Comparison of ENCODE assay signal across 25 cellular contexts in the genomic region with DNA sequence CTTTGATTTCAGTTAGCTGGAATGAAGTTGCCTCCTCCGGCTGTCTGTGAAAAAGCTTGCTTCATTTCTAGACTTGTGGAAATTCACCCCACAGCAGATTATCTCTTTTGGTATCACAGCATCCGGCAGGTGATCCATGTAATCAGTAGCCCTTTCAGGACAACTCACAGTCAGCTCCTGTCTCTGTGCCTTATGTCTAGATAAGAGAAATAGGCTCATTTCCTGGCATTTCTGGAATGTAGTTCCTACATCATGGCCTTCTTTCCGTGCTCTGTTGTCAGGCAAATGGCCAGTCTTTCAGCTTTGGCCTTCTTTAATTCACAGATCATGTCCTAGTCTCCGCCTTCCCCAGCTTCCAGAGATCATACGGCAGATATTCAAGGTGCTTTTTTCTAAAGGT.
"Had no signal": no experiment of that assay in that cellular context is flagged by ENCODE, and none has a peak within 500 bp of the region (broad histone marks: within the 10 kb centered on the region; RNA-seq: fewer than 3 reads in every experiment).

No MANE protein-coding gene starts in this region.

- H3K9me3 ChIP-seq: adrenal gland, neutrophil, pancreas, prostate gland, sigmoid colon, upper lobe of right lung had no signal

- H3K36me3 ChIP-seq: adrenal gland, lower lobe of right lung, neutrophil, pancreas, prostate gland, sigmoid colon, upper lobe of right lung had no signal

- H3K4me3 ChIP-seq: adrenal gland, lower lobe of right lung, pancreas, prostate gland, sigmoid colon, upper lobe of right lung had no signal

- H3K27ac ChIP-seq: adrenal gland, lower lobe of right lung, neutrophil, pancreas, prostate gland, sigmoid colon, upper lobe of right lung, VCaP had no signal

- H3K4me1 ChIP-seq: adrenal gland, lower lobe of right lung, pancreas, prostate gland, sigmoid colon, upper lobe of right lung had no signal

- H3K27me3 ChIP-seq: adrenal gland, neutrophil, pancreas, sigmoid colon, upper lobe of right lung had no signal

- DNase-seq: activated CD4-positive, alpha-beta memory T cell treated with anti-CD3 and anti-CD28 coated beads for 36 hours; activated CD4-positive, alpha-beta T cell treated with anti-CD3 and anti-CD28 coated beads for 48 hours; activated CD8-positive, alpha-beta memory T cell treated with anti-CD3 and anti-CD28 coated beads, Interleukin-2, amount 50 U/mL, for 4 hours; activated effector memory CD4-positive, alpha-beta T cell treated with anti-CD3 and anti-CD28 coated beads, Interleukin-2, amount 50 U/mL, for 16 hours; activated naive CD4-positive, alpha-beta T cell treated with anti-CD3 and anti-CD28 coated beads for 36 hours; activated naive CD8-positive, alpha-beta T cell treated with anti-CD3 and anti-CD28 coated beads for 36 hours; activated T-cell treated with anti-CD3 and anti-CD28 coated beads, Interleukin-2, amount 50 U/mL, for 1 hour; adrenal gland; caudate nucleus; cortex of kidney; foreskin melanocyte; kidney glomerular epithelial cell; lower lobe of right lung; mesenchymal stem cell; pancreas; sigmoid colon; small intestine; stimulated activated CD4-positive, alpha-beta T cell treated with anti-CD3 and anti-CD28 coated beads, Interleukin-4, amount 100 ng/mL, for 24 hours; stimulated activated naive CD8-positive, alpha-beta T cell treated with anti-CD3 and anti-CD28 coated beads, Interleukin-15, amount 100 ng/mL, for 72 hours; substantia nigra; upper lobe of right lung had no signal

- FAIRE-seq: astrocyte, pancreas, small intestine had no signal
